ENCODE assay signal across 8 cellular contexts in genomic region chr9:5425006-5425628, GRCh38. TPM values are rescaled to one million over a fixed set of nuclear protein-coding genes. Genes with fewer than 3 reads are reported as not detected.
DNase-seq lines count a peak whose midpoint lies in the region; ATAC-seq, FAIRE-seq and TF ChIP-seq lines count a peak whose summit lies in the region.

No MANE protein-coding gene starts in this region.

- peaks cover under 1% of the 10 kb centered on the region for H3K36me3 Mint-ChIP-seq in chondrocyte (ENCODE audit: low read depth)

- intact Hi-C loops in psoas muscle (cut with DNase I): no loop called here

- H3K27ac ChIP-seq in A549 (no peak overlapping the region), psoas muscle (no peak overlapping the region)

- H3K4me1 Mint-ChIP-seq in chondrocyte (ENCODE audit: low read depth): peaks cover 3% of the 10 kb centered on the region

- H3K9me3 Mint-ChIP-seq in chondrocyte (ENCODE audit: low read depth): no peaks in the 10 kb centered on the region

- FAIRE-seq in A549 (lab: Jason Lieb, UNC): peak; percentile 95

- TF ChIP-seq CTCF in A549 (IDR thresholded peaks at IDR 0.05) (peak; percentile 75), GM10266 (IDR thresholded peaks at IDR 0.05; ENCODE audit: control insufficient read depth, insufficient read depth, low read depth, missing control alignments) (peak; percentile 45), chondrocyte (IDR thresholded peaks at IDR 0.05) (peak; percentile 78), psoas muscle (IDR thresholded peaks at IDR 0.05) (peak; percentile 31)

- H3K9me3 ChIP-seq in A549 (no peaks in the 10 kb centered on the region), psoas muscle (no peaks in the 10 kb centered on the region)

- no peaks in the 10 kb centered on the region for H3K27me3 Mint-ChIP-seq in chondrocyte (ENCODE audit: low read depth)

- TF ChIP-seq POLR2A in A549 (IDR thresholded peaks at IDR 0.05; ENCODE audit: low read length): no peak

- no peaks in the 10 kb centered on the region for H3K4me1 ChIP-seq in A549
- no peaks in the 10 kb centered on the region for H3K4me1 ChIP-seq in psoas muscle

- no peaks in the 10 kb centered on the region for H3K27me3 ChIP-seq in psoas muscle (ENCODE audit: insufficient read depth in 3 of 3, low read length in 2 of 3)

- ATAC-seq in A549 (peak; percentile 59 to 81; a peak in 5 of 6 replicates), psoas muscle (no peak), GM18517 (IDR thresholded peaks at IDR 0.05; ENCODE audit: unreplicated experiment) (no peak), esophagus mucosa (no peak), HG03095 (IDR thresholded peaks at IDR 0.05; ENCODE audit: unreplicated experiment) (no peak)

- DNase-seq in A549 (ENCODE audit: low read depth in 1 of 2, low spot score in 1 of 2) (peak; percentile 41 to 59), GM10266 (ENCODE audit: extremely low spot score) (peak; percentile 50), NCI-H446 (lab: John Stamatoyannopoulos, UW) (peak; percentile 40 to 62), chondrocyte (ENCODE audit: low spot score) (no peak), psoas muscle (no peak)

- H3K4me2 ChIP-seq in A549: no peak overlapping the region

- H3K4me3 ChIP-seq in A549: no peak overlapping the region
- H3K4me3 ChIP-seq in psoas muscle: no peak overlapping the region

- peaks cover 0 to 4% of the 10 kb centered on the region in 2 donors for H3K36me3 ChIP-seq in psoas muscle (ENCODE audit: insufficient read depth in 1 of 2, low read depth in 1 of 2)

- TF ChIP-seq RAD21 in A549 (conservative IDR thresholded peaks at IDR 0.05 in 1 of 2, IDR thresholded peaks at IDR 0.05 in 1 of 2): peak; percentile 81

- CTCF ChIA-PET in A549 (lab: Yijun Ruan, JAX): interaction anchor here (0.6 to 10.0 kb wide), 9 partner anchors 9 to 812 kb away, joined by 3 to 86 read pairs (median 4); partner anchors contain the start of genes INSL6 and PLGRKT

- no peak overlapping the region for H3K27ac Mint-ChIP-seq in chondrocyte (ENCODE audit: unreplicated experiment)

- no peak for TF ChIP-seq EP300 in A549 (IDR thresholded peaks at IDR 0.05)

- POLR2A ChIA-PET in A549 (lab: Yijun Ruan, JAX): no interaction called here

- H3K4me3 Mint-ChIP-seq in chondrocyte (ENCODE audit: unreplicated experiment): no peak overlapping the region

- WGBS in A549 (ENCODE audit: missing lambda C conversion rate): 51% methylated on average over 2 of the region's 2 CpGs
- 67 to 96% (median 92%) methylated on average over 2 of the region's 2 CpGs for WGBS in psoas muscle, 3 donors

TF ChIP-seq in A549, 52 proteins besides CTCF, POLR2A, EP300 and RAD21:
- TF ChIP-seq NPAS2 (CRISPR knock-in tag; IDR thresholded peaks at IDR 0.05; ENCODE audit: borderline replicate concordance) (no peak), SMC3 (IDR thresholded peaks at IDR 0.05) (peak; percentile 74)
TF ChIP-seq in A549: peak in this region for 1.

RNA-seq across cellular contexts. Expression of gene PLGRKT, which starts 12.6 kb away (rescaled TPM):
- polyA plus RNA-seq in A549 (2011; rRNA removed): 22.4 and 37.7 TPM in 2 replicates
- polyA plus RNA-seq in A549 (2012; cell fraction: cytosol; rRNA removed): 8.7 and 9.4 TPM in 2 replicates
- 2.1 and 2.5 TPM in 2 replicates for polyA plus RNA-seq in A549 (2012; cell fraction: nucleus; rRNA removed)
- polyA plus RNA-seq in A549 (2017; fragmentation: RNase III; extraction: RNeasy Plus Mini Kit Qiagen cat#74134 plus additional on column Dnase treatment): 24.3 to 26.8 TPM (median 25.1 TPM) in 3 replicates
- polyA minus RNA-seq in A549 (2011; rRNA and poly(A)+ RNA removed): 5.5 and 6.2 TPM in 2 replicates
- total RNA-seq in chondrocyte: 11.1 to 16.6 TPM (median 13.5 TPM) in 3 replicates
- 10 to 100 TPM; 21.4 to 32.2 (median 26.8) TPM for total RNA-seq in psoas muscle
- polyA plus RNA-seq in psoas muscle: 10 to 100 TPM; 25.0 to 50.4 (median 25.5) TPM
- total RNA-seq in esophagus mucosa: 28.1 TPM

RNA-seq across cellular contexts. Expression of gene CD274, which starts 25.2 kb away (rescaled TPM):
- polyA plus RNA-seq in A549 (2011; rRNA removed) (6.4 and 6.8 TPM in 2 replicates), A549 (2017; fragmentation: RNase III; extraction: RNeasy Plus Mini Kit Qiagen cat#74134 plus additional on column Dnase treatment) (3.0 to 3.4 TPM (median 3.2 TPM) in 3 replicates), psoas muscle (1 to 10 TPM in 2 of 3 donors, under 1 TPM in 1; 0.69 to 3.3 (median 2.5) TPM)
- 1.9 and 2.0 TPM in 2 replicates for polyA plus RNA-seq in A549 (2012; cell fraction: cytosol; rRNA removed)
- 2.4 and 4.4 TPM in 2 replicates for polyA plus RNA-seq in A549 (2012; cell fraction: nucleus; rRNA removed)
- polyA minus RNA-seq in A549 (2011; rRNA and poly(A)+ RNA removed): 3.9 and 4.0 TPM in 2 replicates
- total RNA-seq in chondrocyte (0.12 to 0.67 TPM in 2 of 3 replicates, not detected in the other), psoas muscle (1 to 10 TPM in 3 of 4 donors, under 1 TPM in 1; 0.93 to 4.6 (median 2.1) TPM), esophagus mucosa (1.5 TPM)

Comparison
In these comparisons a context has a peak if more than half of its experiments do, and no peak if none do; other contexts are left out.
1. ATAC-seq: peak in A549 (2 of 2); none in psoas muscle (0 of 4), GM18517 (single experiment), esophagus mucosa (single experiment) and HG03095 (single experiment).
2. DNase-seq: peak in A549 (2 of 2), GM10266 (single experiment) and NCI-H446 (2 of 2); none in chondrocyte (single experiment) and psoas muscle (0 of 2).
3. Peak in every context shown above with its lines, with median percentiles within 50 percentile points of each other: CTCF ChIP-seq.